In the genomic region with DNA sequence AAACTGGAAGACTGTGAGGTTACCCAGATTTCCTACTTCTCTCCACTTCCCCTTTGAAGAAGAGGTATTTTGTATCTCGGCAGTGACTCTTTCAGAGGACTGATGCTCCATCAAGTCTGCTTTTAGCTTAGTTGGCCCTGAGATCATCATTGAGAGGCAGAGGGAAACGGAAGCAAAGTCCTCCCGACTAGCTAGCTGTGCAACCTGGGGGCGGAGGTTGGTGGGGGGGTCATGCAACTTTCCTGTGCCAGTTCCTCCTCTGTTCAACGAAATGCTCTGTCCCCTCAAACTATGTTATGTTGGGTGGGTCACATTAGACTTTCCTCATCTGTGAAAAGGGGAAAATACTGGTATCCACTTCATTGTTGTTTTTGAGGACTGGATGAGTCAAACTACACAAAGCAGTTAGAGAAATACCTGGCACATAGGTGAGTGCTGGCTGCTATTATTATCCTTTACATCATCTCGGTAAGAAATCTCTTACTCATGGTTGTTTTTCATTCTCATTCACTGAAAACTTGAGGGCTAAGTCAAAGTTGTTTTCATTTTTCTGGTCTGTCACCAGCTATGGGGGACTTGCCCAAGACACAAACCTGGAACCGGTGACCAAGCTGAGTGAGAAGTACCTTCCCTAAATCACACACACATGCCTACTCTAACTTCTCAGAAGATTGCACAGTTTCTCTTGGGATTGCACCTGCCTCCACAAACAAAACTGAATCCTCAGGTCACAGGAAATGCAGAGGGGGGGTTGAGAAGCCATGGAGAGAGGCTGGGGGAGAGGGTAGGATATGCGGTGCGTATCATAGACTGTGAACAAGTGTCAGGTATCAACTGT, we compare ENCODE assay signal across 12 cellular contexts.
DNase-seq lines count a peak whose midpoint lies in the region; ATAC-seq and TF ChIP-seq lines count a peak whose summit lies in the region.
"Had no signal": no experiment of that assay in that cellular context is flagged by ENCODE, and none has a peak within 500 bp of the region (broad histone marks: within the 10 kb centered on the region; RNA-seq: fewer than 3 reads in every experiment).

No MANE protein-coding gene starts in this region.

- peaks cover 19% of the 10 kb centered on the region for H3K4me1 Mint-ChIP-seq in MCF 10A (ENCODE audit: insufficient read depth, unreplicated experiment)
- peaks cover 2% of the 10 kb centered on the region for H3K4me1 Mint-ChIP-seq in progenitor cell of endocrine pancreas (ENCODE audit: low read depth)
- peaks cover 17% of the 10 kb centered on the region for H3K4me1 Mint-ChIP-seq in Caco-2 (ENCODE audit: low read depth, unreplicated experiment)

- no peaks in the 10 kb centered on the region for H3K36me3 ChIP-seq in heart left ventricle
- H3K36me3 ChIP-seq in suprapubic skin = no peaks in the 10 kb centered on the region
- H3K36me3 ChIP-seq in Caco-2 (ENCODE audit: control insufficient read depth, insufficient read depth, low read length) = no peaks in the 10 kb centered on the region

- H3K4me3 Mint-ChIP-seq in MCF 10A (ENCODE audit: unreplicated experiment) (no peak overlapping the region), progenitor cell of endocrine pancreas (ENCODE audit: low read depth) (no peak overlapping the region), Caco-2 (ENCODE audit: unreplicated experiment) (no peak overlapping the region)
- H3K4me3 Mint-ChIP-seq: IgD-negative memory B cell, neural crest cell had no signal

- TF ChIP-seq CTCF in heart left ventricle (IDR thresholded peaks at IDR 0.05) = no peak
- TF ChIP-seq CTCF in MCF 10A (IDR thresholded peaks at IDR 0.05; ENCODE audit: unreplicated experiment) = no peak
- TF ChIP-seq CTCF in suprapubic skin (IDR thresholded peaks at IDR 0.05) = no peak
- TF ChIP-seq CTCF in progenitor cell of endocrine pancreas (IDR thresholded peaks at IDR 0.05; ENCODE audit: unreplicated experiment) = no peak
- no peak for TF ChIP-seq CTCF in Caco-2 (IDR thresholded peaks at IDR 0.05; ENCODE audit: insufficient read depth in 1 of 2, low read depth in 1 of 2, low read length in 1 of 2, severe bottlenecking in 1 of 2, unreplicated experiment in 1 of 2)

- WGBS in heart left ventricle, 4 donors = 69 to 80% (median 71%) methylated on average over 9 of the region's 9 CpGs
- 77% methylated on average over 9 of the region's 9 CpGs for WGBS in suprapubic skin

- BruUV-seq in MCF 10A (replicated peaks; lab: Mats Ljungman, UMichigan) (no TSS peak), Caco-2 (replicated peaks; lab: Mats Ljungman, UMichigan) (no TSS peak)

- CTCF ChIA-PET in MCF 10A (lab: Yijun Ruan, JAX) = interaction anchor here (0.6 to 19.1 kb wide), 12 partner anchors 8 to 522 kb away, joined by 3 to 304 read pairs (median 5); partner anchors contain the start of gene ARHGAP29
- CTCF ChIA-PET in Caco-2 (lab: Charles Lee) = interaction anchor here (0.8 to 2.2 kb wide), 2 partner anchors 12 to 299 kb away, joined by 3 to 17 read pairs; no protein-coding TSS in a partner anchor

- H3K9me3 ChIP-seq in heart left ventricle (no peaks in the 10 kb centered on the region), suprapubic skin (no peaks in the 10 kb centered on the region), Caco-2 (no peaks in the 10 kb centered on the region)

- ATAC-seq in heart left ventricle (no peak), Right ventricle myocardium superior (ENCODE audit: poor library complexity) (no peak), HG02884 (IDR thresholded peaks at IDR 0.05; ENCODE audit: unreplicated experiment) (peak; percentile 71)

- H3K27ac Mint-ChIP-seq in MCF 10A (ENCODE audit: low read depth, unreplicated experiment) (peak overlapping the region; percentile 59), progenitor cell of endocrine pancreas (no peak overlapping the region), Caco-2 (ENCODE audit: unreplicated experiment) (no peak overlapping the region)
- H3K27ac Mint-ChIP-seq: IgD-negative memory B cell had no signal

- TF ChIP-seq EP300 in suprapubic skin (IDR thresholded peaks at IDR 0.05) = no peak

- H3K27ac ChIP-seq in heart left ventricle = peak overlapping the region in 11 of 12 donors; percentile 12 to 81 (median 60)
- H3K27ac ChIP-seq in suprapubic skin = peak overlapping the region; percentile 19

- POLR2A ChIA-PET in MCF 10A (lab: Yijun Ruan, JAX) = interaction anchor here (0.6 to 2.8 kb wide), 7 partner anchors 12 to 399 kb away, joined by 3 to 10 read pairs (median 4); no protein-coding TSS in a partner anchor
- POLR2A ChIA-PET in Caco-2 (lab: Charles Lee) = no interaction called here

- intact Hi-C loops in heart left ventricle (cut with DNase I) = loop anchor here in 1 of 10 donors (2.0 kb wide), 1 partner anchor 297 kb away; no protein-coding TSS in a partner anchor
- intact Hi-C loops in Right ventricle myocardium superior (cut with DNase I) = no loop called here
- intact Hi-C loops in MCF 10A (cut with micrococcal nuclease) = loop anchor here (5.0 kb wide), 1 partner anchor 770 kb away; no protein-coding TSS in a partner anchor
- intact Hi-C loops in Caco-2 (cut with micrococcal nuclease; ENCODE audit: unreplicated experiment) = no loop called here

- H3K27me3 ChIP-seq in heart left ventricle (peaks cover 0 to 9% (median 0%) of the 10 kb centered on the region in 9 donors), suprapubic skin (no peaks in the 10 kb centered on the region), Caco-2 (replicated peaks; ENCODE audit: control insufficient read depth, insufficient read depth, low read length) (no peaks in the 10 kb centered on the region)

- H3K36me3 Mint-ChIP-seq in MCF 10A (ENCODE audit: insufficient read depth, unreplicated experiment) (peaks cover 12% of the 10 kb centered on the region), progenitor cell of endocrine pancreas (ENCODE audit: insufficient read depth) (no peaks in the 10 kb centered on the region), Caco-2 (ENCODE audit: insufficient read depth, unreplicated experiment) (no peaks in the 10 kb centered on the region)
- H3K36me3 Mint-ChIP-seq: IgD-negative memory B cell had no signal

- TF ChIP-seq POLR2A in heart left ventricle (IDR thresholded peaks at IDR 0.05) (no peak), suprapubic skin (IDR thresholded peaks at IDR 0.05) (no peak)

- H3K27me3 Mint-ChIP-seq in MCF 10A (ENCODE audit: insufficient read depth, unreplicated experiment) (no peaks in the 10 kb centered on the region), progenitor cell of endocrine pancreas (peaks cover 24% of the 10 kb centered on the region), Caco-2 (ENCODE audit: insufficient read depth, unreplicated experiment) (no peaks in the 10 kb centered on the region)

- DNase-seq in heart left ventricle (no peak), Right ventricle myocardium superior (no peak), MCF 10A (ENCODE audit: unreplicated experiment) (peak; percentile 52), suprapubic skin (ENCODE audit: low spot score in 2 of 2) (no peak), progenitor cell of endocrine pancreas (ENCODE audit: low spot score, unreplicated experiment) (no peak), DMS79 (lab: John Stamatoyannopoulos, UW) (no peak), Caco-2 (no peak)
- DNase-seq: stimulated activated naive CD4-positive, alpha-beta T cell treated with Interleukin-2 at 50 U/mL for 16 hours; T-helper 9 cell had no signal

- H3K9me3 Mint-ChIP-seq in MCF 10A (ENCODE audit: unreplicated experiment) = no peaks in the 10 kb centered on the region
- H3K9me3 Mint-ChIP-seq in progenitor cell of endocrine pancreas (ENCODE audit: low read depth) = no peaks in the 10 kb centered on the region
- H3K9me3 Mint-ChIP-seq in Caco-2 (ENCODE audit: unreplicated experiment) = no peaks in the 10 kb centered on the region
- H3K9me3 Mint-ChIP-seq: IgD-negative memory B cell, neural crest cell had no signal

- H3K4me1 ChIP-seq in heart left ventricle (peaks cover 4 to 34% (median 20%) of the 10 kb centered on the region in 12 donors), suprapubic skin (peaks cover 49% of the 10 kb centered on the region), Caco-2 (peaks cover 10% of the 10 kb centered on the region; the same call in 1 of the 2 replicates)

- H3K4me3 ChIP-seq in heart left ventricle = no peak overlapping the region
- H3K4me3 ChIP-seq in suprapubic skin = no peak overlapping the region
- H3K4me3 ChIP-seq in Caco-2 (ENCODE audit: low read depth, low read length) = no peak overlapping the region
